ENCODE assay signal across 20 cellular contexts in genomic region chr7:292826-293225, GRCh38. TPM values are rescaled to one million over a fixed set of nuclear protein-coding genes. Genes with fewer than 3 reads are reported as not detected.
DNase-seq lines count a peak whose midpoint lies in the region; ATAC-seq, FAIRE-seq and TF ChIP-seq lines count a peak whose summit lies in the region.
"Had no signal": no experiment of that assay in that cellular context is flagged by ENCODE, and none has a peak within 500 bp of the region (broad histone marks: within the 10 kb centered on the region; RNA-seq: fewer than 3 reads in every experiment).

No MANE protein-coding gene starts in this region.

- no peak overlapping the region for H3K4me3 Mint-ChIP-seq in endodermal cell
- H3K4me3 Mint-ChIP-seq: CD4-positive, alpha-beta T cell; GM23338; H9 had no signal

- H3K9me3 ChIP-seq in right atrium auricular region (no peaks in the 10 kb centered on the region), endodermal cell (ENCODE audit: control insufficient read depth, low read length) (no peaks in the 10 kb centered on the region), MG63 (no peaks in the 10 kb centered on the region)

- WGBS in endodermal cell (ENCODE audit: insufficient coverage in 1 of 2, insufficient read length in 1 of 2), 2 experiments = 89 to 91% methylated on average over 14 to 15 of the region's 15 CpGs

- H3K9me3 Mint-ChIP-seq in endodermal cell = no peaks in the 10 kb centered on the region
- H3K9me3 Mint-ChIP-seq: CD4-positive, alpha-beta T cell had no signal

- TF ChIP-seq CTCF in right atrium auricular region (IDR thresholded peaks at IDR 0.05) (no peak), endodermal cell (conservative IDR thresholded peaks at IDR 0.05) (no peak)

- peaks cover 15 to 18% of the 10 kb centered on the region in 2 donors for H3K27me3 ChIP-seq in right atrium auricular region
- peaks cover 47% of the 10 kb centered on the region for H3K27me3 ChIP-seq in endodermal cell (ENCODE audit: control insufficient read depth, insufficient read depth, low read length, poor library complexity, severe bottlenecking)
- peaks cover 41% of the 10 kb centered on the region for H3K27me3 ChIP-seq in MG63
- H3K27me3 ChIP-seq: BLaER1 treated with 17β-estradiol and CSF1 and Interleukin-3, amounts not matched to agents 10 nM and 100 nM had no signal

- no peaks in the 10 kb centered on the region for H3K36me3 Mint-ChIP-seq in endodermal cell (ENCODE audit: low read depth)

- no peak overlapping the region for H3K9ac ChIP-seq in endodermal cell (ENCODE audit: extremely low read depth, low read length, poor library complexity, severe bottlenecking)
- H3K9ac ChIP-seq: BLaER1 treated with 17β-estradiol and CSF1 and Interleukin-3, amounts not matched to agents 10 nM and 100 nM had no signal

- H3K36me3 ChIP-seq in right atrium auricular region (no peaks in the 10 kb centered on the region), endodermal cell (ENCODE audit: control insufficient read depth, insufficient read depth, low read length) (no peaks in the 10 kb centered on the region), MG63 (no peaks in the 10 kb centered on the region)
- H3K36me3 ChIP-seq: BLaER1 treated with 17β-estradiol and CSF1 and Interleukin-3, amounts not matched to agents 10 nM and 100 nM had no signal

- H3K27me3 Mint-ChIP-seq in endodermal cell (ENCODE audit: insufficient read depth) = peaks cover 61% of the 10 kb centered on the region

- H3K4me3 ChIP-seq in right atrium auricular region (no peak overlapping the region), endodermal cell (ENCODE audit: low read length) (no peak overlapping the region), MG63 (no peak overlapping the region)
- H3K4me3 ChIP-seq: BLaER1 treated with 17β-estradiol and CSF1 and Interleukin-3, amounts not matched to agents 10 nM and 100 nM; GM12878; GM23338 had no signal

- DNase-seq in cardiac septum (ENCODE audit: low spot score) (peak; percentile 70), right atrium auricular region (ENCODE audit: low spot score) (no peak), endodermal cell (peak; percentile 2), sciatic nerve (ENCODE audit: low spot score) (peak; percentile 50), urothelium cell line (ENCODE audit: low spot score) (no peak), NCI-H2029 (lab: John Stamatoyannopoulos, UW) (no peak), MG63 (no peak)
- DNase-seq in activated CD8-positive, alpha-beta memory T cell treated with anti-CD3 and anti-CD28 coated beads, Interleukin-2, amount 50 U/mL, for 48 hours = no peak
- DNase-seq: ACHN; Calu3; CD4-positive, alpha-beta T cell; DMS 273 treated with DMSO at 0.1 percent for 48 hours; H9 had no signal

- intact Hi-C loops in cardiac septum (cut with DNase I) = no loop called here
- intact Hi-C loops in sciatic nerve (cut with DNase I) = no loop called here

- no peak overlapping the region for H3K27ac Mint-ChIP-seq in endodermal cell
- H3K27ac Mint-ChIP-seq: CD4-positive, alpha-beta T cell; GM23338; H9 had no signal

- ATAC-seq in sciatic nerve = no peak
- ATAC-seq: GM12878, GM23338 had no signal

- H3K4me1 Mint-ChIP-seq in endodermal cell = no peaks in the 10 kb centered on the region
- H3K4me1 Mint-ChIP-seq: GM23338, H9 had no signal

- peak; percentile 94 for FAIRE-seq in urothelium cell line (lab: Jason Lieb, UNC)
- FAIRE-seq: GM12878, GM18507 had no signal

- no peak overlapping the region for H3K27ac ChIP-seq in right atrium auricular region
- H3K27ac ChIP-seq in endodermal cell (ENCODE audit: low read depth, low read length) = no peak overlapping the region
- H3K27ac ChIP-seq: BLaER1 treated with 17β-estradiol and CSF1 and Interleukin-3, amounts not matched to agents 10 nM and 100 nM had no signal

- H3K4me1 ChIP-seq in right atrium auricular region (peaks cover 0 to 16% of the 10 kb centered on the region in 2 donors), endodermal cell (ENCODE audit: control insufficient read depth, insufficient read depth, low read length) (no peaks in the 10 kb centered on the region)

RNA-seq across cellular contexts. Expression of gene FOXL3, which starts 2.9 kb away (rescaled TPM):
- not detected for total RNA-seq in cardiac septum
- not detected for total RNA-seq in right atrium auricular region
- not detected for total RNA-seq in endodermal cell
- not detected for polyA plus RNA-seq in endodermal cell (2013, experiment 1 of 2)
- polyA plus RNA-seq in endodermal cell (2013, experiment 2 of 2) = not detected
- total RNA-seq in sciatic nerve = not detected
- total RNA-seq in MG63 (2014; rRNA removed; shearing (Covaris generic); ENCODE audit: low replicate concordance) = not detected in 2 replicates
- total RNA-seq: A172; Calu3; CD4-positive, alpha-beta T cell; Daoy; GM12878; GM23338; H9; HT-29 had no signal
- polyA plus RNA-seq: GM12878, GM23338 had no signal

Comparison
In these comparisons a context has a peak if more than half of its experiments do, and no peak if none do; other contexts are left out.
1. DNase-seq: peak in cardiac septum (single experiment), endodermal cell (single experiment) and sciatic nerve (single experiment); none in right atrium auricular region (single experiment), urothelium cell line (single experiment), NCI-H2029 (single experiment), activated CD8-positive, alpha-beta memory T cell treated with anti-CD3 and anti-CD28 coated beads, Interleukin-2, amount 50 U/mL, for 48 hours (single experiment) and MG63 (single experiment).